21 cellular contexts compared by ENCODE assay signal in genomic region chr13:63614874-63615612, GRCh38.
DNase-seq lines count a peak whose midpoint lies in the region; ATAC-seq, FAIRE-seq and TF ChIP-seq lines count a peak whose summit lies in the region.
"Had no signal": no experiment of that assay in that cellular context is flagged by ENCODE, and none has a peak within 500 bp of the region (broad histone marks: within the 10 kb centered on the region; RNA-seq: fewer than 3 reads in every experiment).

No MANE protein-coding gene starts in this region.

- no peak overlapping the region for H2AFZ ChIP-seq in GM23338
- H2AFZ ChIP-seq in SU-DHL-6 (ENCODE audit: low read depth, low read length, severe bottlenecking) = peak overlapping the region; percentile 50
- no peak overlapping the region for H2AFZ ChIP-seq in HepG2 (ENCODE audit: low read length)

- no peaks in the 10 kb centered on the region for H3K79me2 ChIP-seq in GM23338 (replicated peaks; ENCODE audit: insufficient read depth)
- H3K79me2 ChIP-seq in SU-DHL-6 (ENCODE audit: insufficient read depth, low read length) = no peaks in the 10 kb centered on the region
- H3K79me2 ChIP-seq in HepG2 (ENCODE audit: insufficient read depth, low read length) = no peaks in the 10 kb centered on the region

- H3K27me3 Mint-ChIP-seq in GM23338 (ENCODE audit: insufficient read depth, low read depth, poor library complexity) = no peaks in the 10 kb centered on the region
- H3K27me3 Mint-ChIP-seq: B cell had no signal

- 14% methylated on average over 5 of the region's 5 CpGs for WGBS in HepG2 (ENCODE audit: low lambda C conversion rate)

- H3K4me1 ChIP-seq in GM23338 (ENCODE audit: insufficient read depth) = no peaks in the 10 kb centered on the region
- H3K4me1 ChIP-seq in HepG2 (ENCODE audit: insufficient read depth, low read length) = no peaks in the 10 kb centered on the region
- H3K4me1 ChIP-seq: BLaER1 treated with 17β-estradiol and CSF1 and Interleukin-3, amounts not matched to agents 10 nM and 100 nM had no signal

- no peak for TF ChIP-seq EP300 in HepG2 (IDR thresholded peaks at IDR 0.05; ENCODE audit: low read depth in 2 of 2, low read length in 2 of 2)
- no peak for TF ChIP-seq EP300 in HepG2 (CRISPR knock-in tag; IDR thresholded peaks at IDR 0.05; ENCODE audit: borderline replicate concordance)

- ATAC-seq in GM23338 (no peak), GM19467 (IDR thresholded peaks at IDR 0.05; ENCODE audit: unreplicated experiment) (no peak), HepG2 (no peak)
- ATAC-seq: CD8-positive, alpha-beta T cell; HCT116 had no signal

- DNase-seq in GM23338 (ENCODE audit: low spot score) = no peak
- DNase-seq in fibroblast of the aortic adventitia (ENCODE audit: low read depth) = peak; percentile 2
- no peak for DNase-seq in HepG2 (ENCODE audit: low spot score)
- no peak for DNase-seq in GDM1 (lab: John Stamatoyannopoulos, UW)
- no peak for DNase-seq in MG63
- DNase-seq: 8988T; Calu3; CD8-positive, alpha-beta T cell; DMS53; DND-41; EL; GOT3; H7; HFFc6 had no signal

- no peaks in the 10 kb centered on the region for H3K36me3 ChIP-seq in GM23338 (ENCODE audit: insufficient read depth)
- no peaks in the 10 kb centered on the region for H3K36me3 ChIP-seq in SU-DHL-6 (ENCODE audit: low read length)
- no peaks in the 10 kb centered on the region for H3K36me3 ChIP-seq in HepG2 (replicated peaks in 1 of 2; ENCODE audit: control insufficient read depth in 1 of 2, insufficient read depth in 2 of 2, low read length in 2 of 2)
- H3K36me3 ChIP-seq in MG63 = no peaks in the 10 kb centered on the region
- H3K36me3 ChIP-seq: BLaER1 treated with 17β-estradiol and CSF1 and Interleukin-3, amounts not matched to agents 10 nM and 100 nM had no signal

- no peak overlapping the region for H3K4me3 Mint-ChIP-seq in GM23338
- H3K4me3 Mint-ChIP-seq: B cell; CD8-positive, alpha-beta T cell; HFFc6 had no signal

- H3F3A ChIP-seq in GM23338 (replicated peaks; ENCODE audit: low read depth) = no peaks in the 10 kb centered on the region
- no peaks in the 10 kb centered on the region for H3F3A ChIP-seq in SU-DHL-6 (ENCODE audit: insufficient read depth)

- H3K27ac ChIP-seq in GM23338 (ENCODE audit: low read depth) (no peak overlapping the region), SU-DHL-6 (ENCODE audit: low read depth, low read length) (no peak overlapping the region), HepG2 (ENCODE audit: extremely low read length, insufficient read depth, low read length) (no peak overlapping the region)
- H3K27ac ChIP-seq: BLaER1 treated with 17β-estradiol and CSF1 and Interleukin-3, amounts not matched to agents 10 nM and 100 nM had no signal

- TF ChIP-seq CTCF in GM23338 (conservative IDR thresholded peaks at IDR 0.05; ENCODE audit: low read depth in 2 of 2) (no peak), SU-DHL-6 (IDR thresholded peaks at IDR 0.05; ENCODE audit: insufficient read depth, low read length, poor library complexity, severe bottlenecking) (no peak), fibroblast of the aortic adventitia (IDR thresholded peaks at IDR 0.05; ENCODE audit: insufficient read depth, low read length) (no peak), HepG2 (CRISPR knock-in tag; IDR thresholded peaks at IDR 0.05) (no peak)

- H3K4me3 ChIP-seq in GM23338 (no peak overlapping the region), SU-DHL-6 (ENCODE audit: insufficient read depth, low read length, poor library complexity, severe bottlenecking) (no peak overlapping the region), fibroblast of the aortic adventitia (ENCODE audit: low read depth, low read length) (no peak overlapping the region), HepG2 (replicated peaks in 1 of 3; ENCODE audit: insufficient read depth in 1 of 3, low read depth in 2 of 3, low read length in 3 of 3) (no peak overlapping the region), MG63 (no peak overlapping the region)
- H3K4me3 ChIP-seq: BLaER1 treated with 17β-estradiol and CSF1 and Interleukin-3, amounts not matched to agents 10 nM and 100 nM had no signal

- no peaks in the 10 kb centered on the region for H3K9me2 ChIP-seq in GM23338 (ENCODE audit: insufficient read depth)
- no peaks in the 10 kb centered on the region for H3K9me2 ChIP-seq in SU-DHL-6 (replicated peaks; ENCODE audit: insufficient read depth, low read length)

- H3K4me1 Mint-ChIP-seq in GM23338 = no peaks in the 10 kb centered on the region
- H3K4me1 Mint-ChIP-seq: B cell had no signal

- no peaks in the 10 kb centered on the region for H3K9me3 Mint-ChIP-seq in GM23338

- peak overlapping the region; percentile 24; the same call in 1 of the 2 replicates for H3K27ac Mint-ChIP-seq in GM23338
- H3K27ac Mint-ChIP-seq: B cell; CD8-positive, alpha-beta T cell; HFFc6 had no signal

- no peaks in the 10 kb centered on the region for H3K9me3 ChIP-seq in SU-DHL-6 (ENCODE audit: insufficient read depth, low read length)
- H3K9me3 ChIP-seq in HepG2 (ENCODE audit: low read length) = no peaks in the 10 kb centered on the region
- no peaks in the 10 kb centered on the region for H3K9me3 ChIP-seq in MG63
- H3K9me3 ChIP-seq: BLaER1 treated with 17β-estradiol and CSF1 and Interleukin-3, amounts not matched to agents 10 nM and 100 nM had no signal

- H4K20me1 ChIP-seq in GM23338 (replicated peaks; ENCODE audit: insufficient read depth) (no peaks in the 10 kb centered on the region), SU-DHL-6 (ENCODE audit: low read depth, low read length) (no peaks in the 10 kb centered on the region), HepG2 (ENCODE audit: insufficient read depth, low read length) (no peaks in the 10 kb centered on the region)
- H4K20me1 ChIP-seq: BLaER1 treated with 17β-estradiol and CSF1 and Interleukin-3, amounts not matched to agents 10 nM and 100 nM had no signal

- no peaks in the 10 kb centered on the region for H3K36me3 Mint-ChIP-seq in GM23338 (ENCODE audit: low read depth)
- H3K36me3 Mint-ChIP-seq: CD8-positive, alpha-beta T cell had no signal

- TF ChIP-seq RAD21 in HepG2 (CRISPR knock-in tag; IDR thresholded peaks at IDR 0.05) = no peak

- TF ChIP-seq POLR2A in HepG2 (IDR thresholded peaks at IDR 0.05; ENCODE audit: insufficient read depth in 1 of 2, low read depth in 2 of 2, low read length in 2 of 2) = no peak

- H3K4me2 ChIP-seq in GM23338 (no peak overlapping the region), SU-DHL-6 (ENCODE audit: low read depth, low read length, poor library complexity, severe bottlenecking) (no peak overlapping the region), HepG2 (ENCODE audit: low read depth, low read length) (no peak overlapping the region)
- H3K4me2 ChIP-seq: BLaER1 treated with 17β-estradiol and CSF1 and Interleukin-3, amounts not matched to agents 10 nM and 100 nM had no signal

- no TSS peak for BruUV-seq in HepG2 (replicated peaks; lab: Mats Ljungman, UMichigan)

- in situ Hi-C loops in HepG2 (cut with HindIII; ENCODE audit: extremely low pct_ligation_motif_present, low pct_unique_long_range_greater_than_20kb) = no loop called here

- intact Hi-C loops in HepG2 (cut with micrococcal nuclease; ENCODE audit: unreplicated experiment) = no loop called here

- H3K9ac ChIP-seq in SU-DHL-6 (ENCODE audit: low read length) (no peak overlapping the region), HepG2 (ENCODE audit: insufficient read depth, low read depth, low read length) (no peak overlapping the region)
- H3K9ac ChIP-seq: BLaER1 treated with 17β-estradiol and CSF1 and Interleukin-3, amounts not matched to agents 10 nM and 100 nM had no signal

- H3K27me3 ChIP-seq in GM23338 (ENCODE audit: insufficient read depth) = no peaks in the 10 kb centered on the region
- no peaks in the 10 kb centered on the region for H3K27me3 ChIP-seq in SU-DHL-6 (ENCODE audit: low read length)
- H3K27me3 ChIP-seq in HepG2 (ENCODE audit: control insufficient read depth in 1 of 2, insufficient read depth in 2 of 2, low read length in 2 of 2) = no peaks in the 10 kb centered on the region
- H3K27me3 ChIP-seq in MG63 = no peaks in the 10 kb centered on the region
- H3K27me3 ChIP-seq: BLaER1 treated with 17β-estradiol and CSF1 and Interleukin-3, amounts not matched to agents 10 nM and 100 nM had no signal

- CTCF ChIA-PET in HepG2 (lab: Yijun Ruan, JAX; ENCODE audit: low intra/inter-chr PET ratio, low total read pairs) = no interaction called here

- no peak for FAIRE-seq in HepG2 (lab: Jason Lieb, UNC)
- FAIRE-seq: GM12891, GM18507 had no signal

- POLR2A ChIA-PET in HepG2 (lab: Yijun Ruan, JAX) = no interaction called here

TF ChIP-seq in GM23338, 12 proteins besides CTCF, POLR2A, EP300 and RAD21:
- TF ChIP-seq POLR2AphosphoS5 (IDR thresholded peaks at IDR 0.05; ENCODE audit: low read depth) = no peak
- no peak for TF ChIP-seq EZH2phosphoT487 (IDR thresholded peaks at IDR 0.05; ENCODE audit: unreplicated experiment)
- TF ChIP-seq ZNF331 (CRISPR knock-in tag; IDR thresholded peaks at IDR 0.05; ENCODE audit: low read depth) = no peak
- TF ChIP-seq NANOG (IDR thresholded peaks at IDR 0.05; ENCODE audit: borderline replicate concordance) = no peak
- no peak for TF ChIP-seq EZH2 (IDR thresholded peaks at IDR 0.05; ENCODE audit: low read depth, unreplicated experiment)
- TF ChIP-seq, protein P1, sequence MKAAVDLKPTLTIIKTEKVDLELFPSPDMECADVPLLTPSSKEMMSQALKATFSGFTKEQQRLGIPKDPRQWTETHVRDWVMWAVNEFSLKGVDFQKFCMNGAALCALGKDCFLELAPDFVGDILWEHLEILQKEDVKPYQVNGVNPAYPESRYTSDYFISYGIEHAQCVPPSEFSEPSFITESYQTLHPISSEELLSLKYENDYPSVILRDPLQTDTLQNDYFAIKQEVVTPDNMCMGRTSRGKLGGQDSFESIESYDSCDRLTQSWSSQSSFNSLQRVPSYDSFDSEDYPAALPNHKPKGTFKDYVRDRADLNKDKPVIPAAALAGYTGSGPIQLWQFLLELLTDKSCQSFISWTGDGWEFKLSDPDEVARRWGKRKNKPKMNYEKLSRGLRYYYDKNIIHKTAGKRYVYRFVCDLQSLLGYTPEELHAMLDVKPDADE (IDR thresholded peaks at IDR 0.05) = no peak

TF ChIP-seq in HepG2, 621 proteins besides CTCF, POLR2A, EP300 and RAD21:
- TF ChIP-seq SMAD3 (CRISPR knock-in tag; IDR thresholded peaks at IDR 0.05) (no peak), AHR (CRISPR knock-in tag; IDR thresholded peaks at IDR 0.05) (no peak), FOXJ3 (CRISPR knock-in tag; IDR thresholded peaks at IDR 0.05; ENCODE audit: borderline replicate concordance) (no peak), ZMYM2 (CRISPR knock-in tag; IDR thresholded peaks at IDR 0.05) (no peak), RXRA (CRISPR knock-in tag; IDR thresholded peaks at IDR 0.05) (no peak), ZNF225 (CRISPR knock-in tag; IDR thresholded peaks at IDR 0.05) (no peak), ZNF670 (CRISPR knock-in tag; IDR thresholded peaks at IDR 0.05; ENCODE audit: borderline replicate concordance) (no peak)
TF ChIP-seq in HepG2: peak in this region for 0.
